7 cellular contexts compared by ENCODE assay signal in genomic region chr15:73677146-73677607, GRCh38.
DNase-seq lines count a peak whose midpoint lies in the region; ATAC-seq and TF ChIP-seq lines count a peak whose summit lies in the region.

No MANE protein-coding gene starts in this region.

- CTCF ChIA-PET in GM10248 (lab: Yijun Ruan, JAX), result interaction anchor here (0.8 to 15.1 kb wide), 28 partner anchors 8 to 441 kb away, joined by 3 to 392 read pairs (median 4); partner anchors contain the start of genes NPTN and TBC1D21

- peaks cover 5% of the 10 kb centered on the region for H3K4me1 Mint-ChIP-seq in stimulated activated naive CD8-positive, alpha-beta T cell treated with anti-CD3 and anti-CD28 coated beads, Interleukin-15, amount 100 ng/mL, for 72 hours

- no peaks in the 10 kb centered on the region for H3K9me3 Mint-ChIP-seq in stimulated activated naive CD8-positive, alpha-beta T cell treated with anti-CD3 and anti-CD28 coated beads, Interleukin-15, amount 100 ng/mL, for 72 hours

- H3K4me3 Mint-ChIP-seq in stimulated activated naive CD8-positive, alpha-beta T cell treated with anti-CD3 and anti-CD28 coated beads, Interleukin-15, amount 100 ng/mL, for 72 hours, result no peak overlapping the region

- H3K4me3 ChIP-seq in WI38 (ENCODE audit: low read depth, low read length) (no peak overlapping the region), coronary artery (no peak overlapping the region)

- no peak overlapping the region for H3K27ac Mint-ChIP-seq in stimulated activated naive CD8-positive, alpha-beta T cell treated with anti-CD3 and anti-CD28 coated beads, Interleukin-15, amount 100 ng/mL, for 72 hours

- POLR2A ChIA-PET in GM10248 (lab: Yijun Ruan, JAX), result no interaction called here

- TF ChIP-seq CTCF in GM10248 (IDR thresholded peaks at IDR 0.05; ENCODE audit: control extremely low read depth, extremely low read depth, low read depth, missing control alignments), result peak; percentile 78
- peak; percentile 85 for TF ChIP-seq CTCF in WI38 (IDR thresholded peaks at IDR 0.05; ENCODE audit: low read depth, low read length)
- TF ChIP-seq CTCF in coronary artery (IDR thresholded peaks at IDR 0.05), result peak; percentile 67

- peak; percentile 54 for DNase-seq in GM10248 (ENCODE audit: extremely low spot score)
- peak; percentile 2 for DNase-seq in MV-4-11 (lab: John Stamatoyannopoulos, UW)
- DNase-seq in coronary artery (ENCODE audit: low spot score), result no peak
- peak; percentile 51 for DNase-seq in medulla oblongata (ENCODE audit: extremely low spot score)
- peak; percentile 33 to 41 for DNase-seq in stimulated activated naive CD8-positive, alpha-beta T cell treated with anti-CD3 and anti-CD28 coated beads, Interleukin-15, amount 100 ng/mL, for 72 hours

- ATAC-seq in stimulated activated naive CD8-positive, alpha-beta T cell treated with anti-CD3 and anti-CD28 coated beads, Interleukin-15, amount 100 ng/mL, for 72 hours, result peak; percentile 40
- no peak for ATAC-seq in HG02610 (IDR thresholded peaks at IDR 0.05; ENCODE audit: unreplicated experiment)

- H3K27ac ChIP-seq in coronary artery, result no peak overlapping the region

- peaks cover 34% of the 10 kb centered on the region for H3K27me3 Mint-ChIP-seq in stimulated activated naive CD8-positive, alpha-beta T cell treated with anti-CD3 and anti-CD28 coated beads, Interleukin-15, amount 100 ng/mL, for 72 hours
